In genomic region chr20:14291502-14291901, GRCh38 we compare ENCODE assay signal across 32 cellular contexts. TPM values are rescaled to one million over a fixed set of nuclear protein-coding genes. Genes with fewer than 3 reads are reported as not detected.
"Had no signal": no experiment of that assay in that cellular context is flagged by ENCODE, and none has a peak within 500 bp of the region (broad histone marks: within the 10 kb centered on the region; RNA-seq: fewer than 3 reads in every experiment).

No MANE protein-coding gene starts in this region.

- DNase-seq: activated CD4-positive, alpha-beta memory T cell treated with anti-CD3 and anti-CD28 coated beads for 36 hours; activated CD4-positive, alpha-beta T cell treated with anti-CD3 and anti-CD28 coated beads for 36 hours; activated CD4-positive, alpha-beta T cell treated with anti-CD3 and anti-CD28 coated beads, Interleukin-2, amount 10 ng/mL, durations not matched to agents 24 days and 14 days; activated CD4-positive, CD25-positive, alpha-beta regulatory T cell; activated CD4-positive, CD25-positive, alpha-beta regulatory T cell treated with anti-CD3 and anti-CD28 coated beads, Interleukin-2, amount 50 U/mL, for 72 hours; activated CD8-positive, alpha-beta memory T cell treated with anti-CD3 and anti-CD28 coated beads, Interleukin-2, amount 10 ng/mL, durations not matched to agents 7 days and 5 days; activated CD8-positive, alpha-beta memory T cell treated with anti-CD3 and anti-CD28 coated beads, Interleukin-2, amount 50 U/mL, for 4 hours; activated CD8-positive, alpha-beta T cell treated with anti-CD3 and anti-CD28 coated beads, Interleukin-2, amount 10 ng/mL, durations not matched to agents 7 days and 5 days; activated gamma-delta T cell; activated naive CD4-positive, alpha-beta T cell; activated naive CD4-positive, alpha-beta T cell treated with anti-CD3 and anti-CD28 coated beads, Interleukin-2, amount 10 ng/mL, durations not matched to agents 7 days and 5 days; activated naive CD8-positive, alpha-beta T cell treated with anti-CD3 and anti-CD28 coated beads, Interleukin-2, amount 10 ng/mL, durations not matched to agents 7 days and 5 days; activated T-cell treated with anti-CD3 and anti-CD28 coated beads, Interleukin-2, amount 50 U/mL, for 1 hour; activated T-cell treated with anti-CD3 and anti-CD28 coated beads, Interleukin-2, amount 50 U/mL, for 48 hours; dorsolateral prefrontal cortex; effector memory CD4-positive, alpha-beta T cell; endodermal cell; foreskin fibroblast; gastrocnemius medialis; glutamatergic neuron; T-helper 2 cell had no signal

- H3K27ac ChIP-seq: ascending aorta, coronary artery, dorsolateral prefrontal cortex, gastrocnemius medialis had no signal

- H3K27me3 Mint-ChIP-seq: activated CD4-positive, alpha-beta memory T cell treated with anti-CD3 and anti-CD28 coated beads for 36 hours; activated CD4-positive, alpha-beta T cell treated with anti-CD3 and anti-CD28 coated beads for 36 hours; activated CD4-positive, alpha-beta T cell treated with anti-CD3 and anti-CD28 coated beads, Interleukin-2, amount 10 ng/mL, durations not matched to agents 24 days and 14 days; activated CD8-positive, alpha-beta memory T cell treated with anti-CD3 and anti-CD28 coated beads, Interleukin-2, amount 10 ng/mL, durations not matched to agents 7 days and 5 days; activated naive CD4-positive, alpha-beta T cell treated with anti-CD3 and anti-CD28 coated beads, Interleukin-2, amount 10 ng/mL, durations not matched to agents 7 days and 5 days; activated naive CD8-positive, alpha-beta T cell treated with anti-CD3 and anti-CD28 coated beads, Interleukin-2, amount 10 ng/mL, durations not matched to agents 7 days and 5 days; central memory CD8-positive, alpha-beta T cell; dendritic cell treated with granulocyte-macrophage colony-stimulating factor and Interleukin-4, amounts not matched to agents 40 ng/mL and 50 ng/mL, for 4 days had no signal

- H3K4me1 ChIP-seq: ascending aorta had no signal

- H3K27me3 ChIP-seq: ascending aorta, dorsolateral prefrontal cortex, gastrocnemius medialis had no signal

- ATAC-seq: activated CD4-positive, alpha-beta T cell treated with anti-CD3 and anti-CD28 coated beads for 36 hours; activated CD8-positive, alpha-beta memory T cell treated with anti-CD3 and anti-CD28 coated beads, Interleukin-2, amount 10 ng/mL, durations not matched to agents 7 days and 5 days; activated CD8-positive, alpha-beta T cell treated with anti-CD3 and anti-CD28 coated beads, Interleukin-2, amount 10 ng/mL, durations not matched to agents 7 days and 5 days; activated naive CD4-positive, alpha-beta T cell treated with anti-CD3 and anti-CD28 coated beads, Interleukin-2, amount 50 U/mL, for 72 hours; esophagus mucosa; gastrocnemius medialis had no signal

- H3K4me3 Mint-ChIP-seq: activated CD4-positive, alpha-beta memory T cell treated with anti-CD3 and anti-CD28 coated beads for 36 hours; activated CD4-positive, alpha-beta T cell treated with anti-CD3 and anti-CD28 coated beads for 36 hours; activated CD4-positive, alpha-beta T cell treated with anti-CD3 and anti-CD28 coated beads, Interleukin-2, amount 10 ng/mL, durations not matched to agents 24 days and 14 days; activated CD8-positive, alpha-beta memory T cell treated with anti-CD3 and anti-CD28 coated beads, Interleukin-2, amount 10 ng/mL, durations not matched to agents 7 days and 5 days; activated CD8-positive, alpha-beta T cell treated with anti-CD3 and anti-CD28 coated beads, Interleukin-2, amount 10 ng/mL, durations not matched to agents 7 days and 5 days; activated naive CD4-positive, alpha-beta T cell treated with anti-CD3 and anti-CD28 coated beads, Interleukin-2, amount 10 ng/mL, durations not matched to agents 7 days and 5 days; activated naive CD8-positive, alpha-beta T cell treated with anti-CD3 and anti-CD28 coated beads, Interleukin-2, amount 10 ng/mL, durations not matched to agents 7 days and 5 days; activated T-helper 1 cell treated with anti-CD3 and anti-CD28 coated beads, Interleukin-12 subunit alpha, Interleukin-12 subunit beta, Interleukin-2, Interleukin-4 antibody, amounts not matched to agents 30 ng/mL and 10 ng/mL and 1 ng/mL, durations not matched to agents 14 hours and 24 hours and 36 hours; brain; central memory CD8-positive, alpha-beta T cell; dendritic cell treated with granulocyte-macrophage colony-stimulating factor and Interleukin-4, amounts not matched to agents 40 ng/mL and 50 ng/mL, for 4 days; endodermal cell had no signal

- H3K9me3 Mint-ChIP-seq: brain, endodermal cell had no signal

- H3K4me3 ChIP-seq: ascending aorta, coronary artery, dorsolateral prefrontal cortex, gastrocnemius medialis had no signal

- H3K9me3 ChIP-seq: ascending aorta, gastrocnemius medialis had no signal

- H3K36me3 Mint-ChIP-seq: activated CD4-positive, alpha-beta memory T cell treated with anti-CD3 and anti-CD28 coated beads for 36 hours; activated CD8-positive, alpha-beta memory T cell treated with anti-CD3 and anti-CD28 coated beads, Interleukin-2, amount 10 ng/mL, durations not matched to agents 7 days and 5 days; activated naive CD4-positive, alpha-beta T cell treated with anti-CD3 and anti-CD28 coated beads, Interleukin-2, amount 10 ng/mL, durations not matched to agents 7 days and 5 days; activated naive CD4-positive, alpha-beta T cell treated with anti-CD3 and anti-CD28 coated beads, Interleukin-2, amount 50 U/mL, for 72 hours; activated naive CD8-positive, alpha-beta T cell treated with anti-CD3 and anti-CD28 coated beads, Interleukin-2, amount 10 ng/mL, durations not matched to agents 7 days and 5 days; brain had no signal

- H3K27ac Mint-ChIP-seq: activated CD4-positive, alpha-beta memory T cell treated with anti-CD3 and anti-CD28 coated beads for 36 hours; activated CD4-positive, alpha-beta T cell treated with anti-CD3 and anti-CD28 coated beads for 36 hours; activated CD4-positive, alpha-beta T cell treated with anti-CD3 and anti-CD28 coated beads, Interleukin-2, amount 10 ng/mL, durations not matched to agents 24 days and 14 days; activated CD8-positive, alpha-beta memory T cell treated with anti-CD3 and anti-CD28 coated beads, Interleukin-2, amount 10 ng/mL, durations not matched to agents 7 days and 5 days; activated CD8-positive, alpha-beta T cell treated with anti-CD3 and anti-CD28 coated beads, Interleukin-2, amount 10 ng/mL, durations not matched to agents 7 days and 5 days; activated naive CD4-positive, alpha-beta T cell treated with anti-CD3 and anti-CD28 coated beads, Interleukin-2, amount 10 ng/mL, durations not matched to agents 7 days and 5 days; activated naive CD4-positive, alpha-beta T cell treated with anti-CD3 and anti-CD28 coated beads, Interleukin-2, amount 50 U/mL, for 72 hours; activated naive CD8-positive, alpha-beta T cell treated with anti-CD3 and anti-CD28 coated beads, Interleukin-2, amount 10 ng/mL, durations not matched to agents 7 days and 5 days; activated T-helper 1 cell treated with anti-CD3 and anti-CD28 coated beads, Interleukin-12 subunit alpha, Interleukin-12 subunit beta, Interleukin-2, Interleukin-4 antibody, amounts not matched to agents 30 ng/mL and 10 ng/mL and 1 ng/mL, durations not matched to agents 14 hours and 24 hours and 36 hours; activated T-helper 2 cell treated with anti-CD3 and anti-CD28 coated beads, Interferon-gamma antibody, Interleukin-2, Interleukin-4, amounts not matched to agents 10 μg/mL and 5 μg/mL and 100 μg/mL, durations not matched to agents 14 hours and 24 hours and 36 hours; brain; dendritic cell treated with granulocyte-macrophage colony-stimulating factor and Interleukin-4, amounts not matched to agents 40 ng/mL and 50 ng/mL, for 4 days; endodermal cell had no signal

- H3K36me3 ChIP-seq: ascending aorta, gastrocnemius medialis had no signal

- H3K4me1 Mint-ChIP-seq: activated CD4-positive, alpha-beta T cell treated with anti-CD3 and anti-CD28 coated beads for 36 hours; activated CD4-positive, alpha-beta T cell treated with anti-CD3 and anti-CD28 coated beads, Interleukin-2, amount 10 ng/mL, durations not matched to agents 24 days and 14 days; activated CD8-positive, alpha-beta memory T cell treated with anti-CD3 and anti-CD28 coated beads, Interleukin-2, amount 10 ng/mL, durations not matched to agents 7 days and 5 days; activated naive CD4-positive, alpha-beta T cell treated with anti-CD3 and anti-CD28 coated beads, Interleukin-2, amount 10 ng/mL, durations not matched to agents 7 days and 5 days; activated naive CD8-positive, alpha-beta T cell treated with anti-CD3 and anti-CD28 coated beads, Interleukin-2, amount 10 ng/mL, durations not matched to agents 7 days and 5 days; central memory CD8-positive, alpha-beta T cell; endodermal cell had no signal

RNA-seq across cellular contexts. Expression of gene FLRT3, which starts 45.9 kb away (rescaled TPM):
- total RNA-seq: activated CD4-positive, alpha-beta memory T cell treated with anti-CD3 and anti-CD28 coated beads for 36 hours; activated CD4-positive, alpha-beta T cell treated with anti-CD3 and anti-CD28 coated beads for 36 hours; activated CD4-positive, alpha-beta T cell treated with anti-CD3 and anti-CD28 coated beads, Interleukin-2, amount 10 ng/mL, durations not matched to agents 24 days and 14 days; activated CD8-positive, alpha-beta memory T cell treated with anti-CD3 and anti-CD28 coated beads for 36 hours; activated CD8-positive, alpha-beta memory T cell treated with anti-CD3 and anti-CD28 coated beads, Interleukin-2, amount 10 ng/mL, durations not matched to agents 7 days and 5 days; activated CD8-positive, alpha-beta T cell treated with anti-CD3 and anti-CD28 coated beads, Interleukin-2, amount 10 ng/mL, durations not matched to agents 7 days and 5 days; activated naive CD4-positive, alpha-beta T cell treated with anti-CD3 and anti-CD28 coated beads, Interleukin-2, amount 50 U/mL, for 72 hours; activated naive CD8-positive, alpha-beta T cell treated with anti-CD3 and anti-CD28 coated beads, Interleukin-2, amount 10 ng/mL, durations not matched to agents 7 days and 5 days; activated T-helper 1 cell treated with anti-CD3 and anti-CD28 coated beads, Interleukin-12 subunit alpha, Interleukin-12 subunit beta, Interleukin-2, Interleukin-4 antibody, amounts not matched to agents 30 ng/mL and 10 ng/mL and 1 ng/mL, durations not matched to agents 14 hours and 24 hours and 36 hours; activated T-helper 2 cell treated with anti-CD3 and anti-CD28 coated beads, Interferon-gamma antibody, Interleukin-2, Interleukin-4, amounts not matched to agents 10 μg/mL and 5 μg/mL and 100 μg/mL, durations not matched to agents 14 hours and 24 hours and 36 hours; ascending aorta; T-helper 1 cell treated with Interleukin-12 subunit alpha and Interleukin-12 subunit beta and Interleukin-4 antibody, amounts not matched to agents 30 ng/mL and 1 ng/mL, for 36 hours had no signal
